In genomic region chr2:109173311-109174171, GRCh38 we compare ENCODE assay signal across 10 cellular contexts. TPM values are rescaled to one million over a fixed set of nuclear protein-coding genes. Genes with fewer than 3 reads are reported as not detected.
A peak's percentile ranks its signal among the peaks of the same experiment; 100 is the strongest.
DNase-seq lines count a peak whose midpoint lies in the region; ATAC-seq and TF ChIP-seq lines count a peak whose summit lies in the region.
"Had no signal": no experiment of that assay in that cellular context is flagged by ENCODE, and none has a peak within 500 bp of the region (broad histone marks: within the 10 kb centered on the region; RNA-seq: fewer than 3 reads in every experiment).

No MANE protein-coding gene starts in this region.

- H4K20me1 ChIP-seq in GM23338 (replicated peaks; ENCODE audit: insufficient read depth) = no peaks in the 10 kb centered on the region

- peaks cover 1% of the 10 kb centered on the region for H3K27me3 Mint-ChIP-seq in GM23338 (ENCODE audit: insufficient read depth, low read depth, poor library complexity)

- no peak overlapping the region for H3K4me2 ChIP-seq in GM23338

- in situ Hi-C loops in ACHN (cut with HindIII; ENCODE audit: low pct_ligation_motif_present, low pct_unique_long_range_greater_than_20kb, low sequenced_read_pairs) (no loop called here), GM13977 (cut with MboI; ENCODE audit: low pct_unique_long_range_greater_than_20kb, low sequenced_read_pairs, unreplicated experiment) (no loop called here)

- no peaks in the 10 kb centered on the region for H3K79me2 ChIP-seq in GM23338 (replicated peaks; ENCODE audit: insufficient read depth)

- DNase-seq in GM23338 (ENCODE audit: low spot score) (peak; percentile 33), adipocyte (ENCODE audit: low read depth) (peak; percentile 97), hepatic stellate cell (ENCODE audit: low spot score) (peak; percentile 41), ACHN (no peak), GM13977 (ENCODE audit: low spot score) (no peak), NCI-H187 (lab: John Stamatoyannopoulos, UW) (no peak)
- DNase-seq: NCI-H1105 treated with DMSO at 0.1 percent for 48 hours had no signal

- H3F3A ChIP-seq in GM23338 (replicated peaks; ENCODE audit: low read depth) = no peaks in the 10 kb centered on the region

- H3K9ac ChIP-seq in adipocyte (ENCODE audit: low read length) = peak overlapping the region; percentile 82
- peak overlapping the region; percentile 62 to 69 for H3K9ac ChIP-seq in stomach smooth muscle (ENCODE audit: low read length in 2 of 2)

- peak overlapping the region; percentile 17; the same call in 1 of the 2 replicates for H3K27ac Mint-ChIP-seq in GM23338

- ATAC-seq in GM23338 (peak; percentile 24; the same call in 2 of the 3 replicates), GM18858 (IDR thresholded peaks at IDR 0.05; ENCODE audit: unreplicated experiment) (no peak)

- H3K27me3 ChIP-seq in GM23338 (ENCODE audit: insufficient read depth) (no peaks in the 10 kb centered on the region), adipocyte (replicated peaks; ENCODE audit: control insufficient read depth, insufficient read depth, low read length) (no peaks in the 10 kb centered on the region), stomach smooth muscle (ENCODE audit: control insufficient read depth in 1 of 2, insufficient read depth in 2 of 2, low read length in 2 of 2) (no peaks in the 10 kb centered on the region)

- H3K36me3 ChIP-seq in GM23338 (ENCODE audit: insufficient read depth) = no peaks in the 10 kb centered on the region
- H3K36me3 ChIP-seq in adipocyte (ENCODE audit: control insufficient read depth, insufficient read depth, low read length, severe bottlenecking) = no peaks in the 10 kb centered on the region
- H3K36me3 ChIP-seq in stomach smooth muscle (ENCODE audit: control insufficient read depth in 2 of 2, insufficient read depth in 2 of 2, low read length in 2 of 2) = no peaks in the 10 kb centered on the region

- H3K9me3 ChIP-seq in adipocyte (ENCODE audit: control insufficient read depth, low read length) = peaks cover 5% of the 10 kb centered on the region
- peaks cover 0 to 2% of the 10 kb centered on the region in 2 donors for H3K9me3 ChIP-seq in stomach smooth muscle (ENCODE audit: control insufficient read depth in 2 of 2, low read length in 2 of 2)

- H3K9me3 Mint-ChIP-seq in GM23338 = 0 out of 3 replicates have a peak, but pooled peaks cover 4% of the 10 kb centered on the region

- H3K27ac ChIP-seq in GM23338 (ENCODE audit: low read depth) = no peak overlapping the region
- H3K27ac ChIP-seq in stomach smooth muscle (ENCODE audit: low read length) = peak overlapping the region; percentile 89

- no peaks in the 10 kb centered on the region for H3K9me2 ChIP-seq in GM23338 (ENCODE audit: insufficient read depth)

- H3K36me3 Mint-ChIP-seq in GM23338 (ENCODE audit: low read depth) = no peaks in the 10 kb centered on the region; the same call in 2 of the 3 replicates

- TF ChIP-seq CTCF in GM23338 (conservative IDR thresholded peaks at IDR 0.05; ENCODE audit: low read depth in 2 of 2) = no peak
- no peak for TF ChIP-seq CTCF in GM13977 (IDR thresholded peaks at IDR 0.05; ENCODE audit: extremely low read depth, insufficient read depth, missing control alignments)

- peaks cover 28% of the 10 kb centered on the region for H3K4me1 Mint-ChIP-seq in GM23338

- H3K4me3 ChIP-seq in GM23338 = no peak overlapping the region
- H3K4me3 ChIP-seq in adipocyte (ENCODE audit: low read length) = peak overlapping the region; percentile 55
- H3K4me3 ChIP-seq in stomach smooth muscle (ENCODE audit: low read length in 2 of 2) = peak overlapping the region; percentile 37 to 49

- H3K4me1 ChIP-seq in GM23338 (ENCODE audit: insufficient read depth) = peaks cover 8% of the 10 kb centered on the region
- peaks cover 56% of the 10 kb centered on the region for H3K4me1 ChIP-seq in adipocyte (ENCODE audit: control insufficient read depth, insufficient read depth, low read length)
- H3K4me1 ChIP-seq in stomach smooth muscle (ENCODE audit: control insufficient read depth, insufficient read depth, low read length) = peaks cover 58% of the 10 kb centered on the region

- no peak overlapping the region for H2AFZ ChIP-seq in GM23338

- no peak overlapping the region for H3K4me3 Mint-ChIP-seq in GM23338
- H3K4me3 Mint-ChIP-seq: neural crest cell had no signal

TF ChIP-seq in GM23338, 12 proteins besides CTCF, POLR2A, EP300 and RAD21 (continues in another document):
- TF ChIP-seq ZNF462 (CRISPR knock-in tag; IDR thresholded peaks at IDR 0.05) (no peak), NANOG (IDR thresholded peaks at IDR 0.05; ENCODE audit: borderline replicate concordance) (no peak), CREB1 (CRISPR knock-in tag; IDR thresholded peaks at IDR 0.05; ENCODE audit: low read depth) (no peak), EZH2 (IDR thresholded peaks at IDR 0.05; ENCODE audit: low read depth, unreplicated experiment) (no peak), ETS1 (IDR thresholded peaks at IDR 0.05) (no peak), POLR2AphosphoS5 (IDR thresholded peaks at IDR 0.05; ENCODE audit: low read depth) (no peak), STAT1 (IDR thresholded peaks at IDR 0.05; ENCODE audit: unreplicated experiment) (no peak), ZNF331 (CRISPR knock-in tag; IDR thresholded peaks at IDR 0.05; ENCODE audit: low read depth) (no peak)

RNA-seq across cellular contexts. Expression of gene SH3RF3, which starts 44.5 kb away (rescaled TPM):
- 0.63 and 1.2 TPM in 2 replicates for total RNA-seq in GM23338 (2014; rRNA removed; shearing (Covaris generic))
- 0.11 and 0.16 TPM in 2 replicates for polyA plus RNA-seq in GM23338 (2016; fragmentation: Nextera tagmentation; extraction: Ambion mirVana)

Comparison
In these comparisons a context has a peak if more than half of its experiments do, and no peak if none do; other contexts are left out.
1. DNase-seq: peak in GM23338 (single experiment), adipocyte (single experiment) and hepatic stellate cell (single experiment); none in ACHN (single experiment), GM13977 (single experiment) and NCI-H187 (0 of 2).